1 cellular context compared by ENCODE assay signal in the genomic region with DNA sequence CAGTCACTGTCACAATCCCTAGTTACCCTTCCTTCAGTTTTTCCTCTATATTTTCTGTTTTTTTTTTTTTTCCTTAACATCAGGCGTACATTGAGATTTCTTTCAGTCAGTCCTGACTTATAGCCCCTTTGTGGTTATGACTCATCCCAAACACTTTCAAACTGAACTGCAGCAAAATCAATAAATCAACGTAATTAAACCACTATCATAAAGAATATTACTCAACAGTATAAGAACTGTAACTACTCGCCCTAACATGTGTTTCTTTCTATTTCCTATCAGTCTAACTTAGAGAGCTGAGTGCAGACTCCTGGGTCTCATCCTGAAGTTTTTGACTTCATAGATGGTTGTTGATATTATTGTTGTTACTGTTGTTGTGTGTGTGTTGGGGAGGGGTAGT.
TF ChIP-seq lines count a peak whose summit lies in the region.

No MANE protein-coding gene starts in this region.

TF ChIP-seq in HEK293, 187 proteins besides CTCF, POLR2A, EP300 and RAD21 (continued from another document):
- TF ChIP-seq, protein P1, sequence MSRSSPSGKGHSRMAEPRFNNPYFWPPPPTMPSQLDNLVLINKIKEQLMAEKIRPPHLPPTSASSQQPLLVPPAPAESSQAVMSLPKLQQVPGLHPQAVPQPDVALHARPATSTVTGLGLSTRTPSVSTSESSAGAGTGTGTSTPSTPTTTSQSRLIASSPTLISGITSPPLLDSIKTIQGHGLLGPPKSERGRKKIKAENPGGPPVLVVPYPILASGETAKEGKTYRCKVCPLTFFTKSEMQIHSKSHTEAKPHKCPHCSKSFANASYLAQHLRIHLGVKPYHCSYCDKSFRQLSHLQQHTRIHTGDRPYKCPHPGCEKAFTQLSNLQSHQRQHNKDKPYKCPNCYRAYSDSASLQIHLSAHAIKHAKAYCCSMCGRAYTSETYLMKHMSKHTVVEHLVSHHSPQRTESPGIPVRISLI (tag by site-specific recombination; IDR thresholded peaks at IDR 0.05): no peak
- no peak for TF ChIP-seq ZNF211 (tag by site-specific recombination; IDR thresholded peaks at IDR 0.05; ENCODE audit: low read depth)
